ENCODE assay signal across 20 cellular contexts in genomic region chr10:3865565-3865964, GRCh38.
DNase-seq lines count a peak whose midpoint lies in the region; ATAC-seq and TF ChIP-seq lines count a peak whose summit lies in the region.
"Had no signal": no experiment of that assay in that cellular context is flagged by ENCODE, and none has a peak within 500 bp of the region (broad histone marks: within the 10 kb centered on the region; RNA-seq: fewer than 3 reads in every experiment).

No MANE protein-coding gene starts in this region.

- H3K27ac ChIP-seq in brain microvascular endothelial cell: no peak overlapping the region
- H3K27ac ChIP-seq: 22Rv1, BLaER1 had no signal

- H3K27me3 ChIP-seq in brain microvascular endothelial cell (replicated peaks) (no peaks in the 10 kb centered on the region), HAP-1 (ENCODE audit: low read depth) (no peaks in the 10 kb centered on the region)
- H3K27me3 ChIP-seq: BLaER1, heart left ventricle, Peyer's patch had no signal

- H3K9me3 Mint-ChIP-seq in activated naive CD8-positive, alpha-beta T cell treated with anti-CD3 and anti-CD28 coated beads, Interleukin-2, amount 50 U/mL, for 24 hours: no peaks in the 10 kb centered on the region
- H3K9me3 Mint-ChIP-seq: naive thymus-derived CD8-positive, alpha-beta T cell had no signal

- peak; percentile 2 to 4 for ATAC-seq in activated CD4-positive, CD25-positive, alpha-beta regulatory T cell treated with anti-CD3 and anti-CD28 coated beads, Interleukin-2, amount 50 U/mL, for 24 hours
- ATAC-seq in GM18867 (IDR thresholded peaks at IDR 0.05; ENCODE audit: unreplicated experiment) (peak; percentile 25), HG03097 (IDR thresholded peaks at IDR 0.05; ENCODE audit: low FRiP score, unreplicated experiment) (peak; percentile 32)
- ATAC-seq in activated naive CD8-positive, alpha-beta T cell treated with anti-CD3 and anti-CD28 coated beads, Interleukin-2, amount 50 U/mL, for 24 hours: peak; percentile 48
- ATAC-seq: heart left ventricle; naive thymus-derived CD8-positive, alpha-beta T cell had no signal

- no peak for DNase-seq in activated CD4-positive, CD25-positive, alpha-beta regulatory T cell treated with anti-CD3 and anti-CD28 coated beads, Interleukin-2, amount 50 U/mL, for 72 hours
- no peak for DNase-seq in activated naive CD8-positive, alpha-beta T cell treated with anti-CD3 and anti-CD28 coated beads, Interleukin-2, amount 50 U/mL, for 24 hours
- DNase-seq in brain microvascular endothelial cell: no peak
- DNase-seq in stimulated activated CD4-positive, alpha-beta T cell treated with anti-CD3 and anti-CD28 coated beads, Interleukin-12 subunit alpha, Interleukin-12 subunit beta, amount 100 ng/mL, for 4 hours: no peak
- DNase-seq in HAP-1 (ENCODE audit: low spot score in 2 of 2): no peak
- DNase-seq: central memory CD4-positive, alpha-beta T cell; effector CD8-positive, alpha-beta T cell; heart left ventricle; mammary epithelial cell; naive thymus-derived CD8-positive, alpha-beta T cell; NCI-H2081; NCI-H69; Peyer's patch; stimulated activated naive CD4-positive, alpha-beta T cell had no signal

- H3K4me3 ChIP-seq in brain microvascular endothelial cell (ENCODE audit: low read depth, low read length) (no peak overlapping the region), HAP-1 (no peak overlapping the region)
- H3K4me3 ChIP-seq: BLaER1, heart left ventricle, Peyer's patch had no signal

- H3K36me3 Mint-ChIP-seq in activated naive CD8-positive, alpha-beta T cell treated with anti-CD3 and anti-CD28 coated beads, Interleukin-2, amount 50 U/mL, for 24 hours (ENCODE audit: low read depth): no peaks in the 10 kb centered on the region
- H3K36me3 Mint-ChIP-seq: naive thymus-derived CD8-positive, alpha-beta T cell had no signal

- H3K4me3 Mint-ChIP-seq in activated naive CD8-positive, alpha-beta T cell treated with anti-CD3 and anti-CD28 coated beads, Interleukin-2, amount 50 U/mL, for 24 hours: peak overlapping the region; percentile 27
- H3K4me3 Mint-ChIP-seq: naive thymus-derived CD8-positive, alpha-beta T cell had no signal

- H3K4me1 Mint-ChIP-seq in activated naive CD8-positive, alpha-beta T cell treated with anti-CD3 and anti-CD28 coated beads, Interleukin-2, amount 50 U/mL, for 24 hours: peaks cover 60% of the 10 kb centered on the region

- no peaks in the 10 kb centered on the region for H3K27me3 Mint-ChIP-seq in activated naive CD8-positive, alpha-beta T cell treated with anti-CD3 and anti-CD28 coated beads, Interleukin-2, amount 50 U/mL, for 24 hours
- H3K27me3 Mint-ChIP-seq: naive thymus-derived CD8-positive, alpha-beta T cell; progenitor cell of endocrine pancreas had no signal

- H3K4me1 ChIP-seq in HAP-1: no peaks in the 10 kb centered on the region

- in situ Hi-C loops in brain microvascular endothelial cell (cut with HindIII; ENCODE audit: low pct_ligation_motif_present, low sequenced_read_pairs): no loop called here
- in situ Hi-C loops in HAP-1 (cut with MboI; ENCODE audit: low sequenced_read_pairs): no loop called here

- H3K36me3 ChIP-seq in brain microvascular endothelial cell (replicated peaks) (no peaks in the 10 kb centered on the region), HAP-1 (replicated peaks) (no peaks in the 10 kb centered on the region)
- H3K36me3 ChIP-seq: BLaER1, heart left ventricle, Peyer's patch had no signal

- TF ChIP-seq CTCF in brain microvascular endothelial cell (IDR thresholded peaks at IDR 0.05; ENCODE audit: low read depth, low read length, missing control alignments): no peak

- H3K27ac Mint-ChIP-seq in activated naive CD8-positive, alpha-beta T cell treated with anti-CD3 and anti-CD28 coated beads, Interleukin-2, amount 50 U/mL, for 24 hours: peak overlapping the region; percentile 88
- H3K27ac Mint-ChIP-seq: progenitor cell of endocrine pancreas had no signal

- H3K9me3 ChIP-seq in HAP-1: no peaks in the 10 kb centered on the region
- H3K9me3 ChIP-seq: heart left ventricle, Peyer's patch had no signal
